ENCODE assay signal across 9 cellular contexts in the genomic region with DNA sequence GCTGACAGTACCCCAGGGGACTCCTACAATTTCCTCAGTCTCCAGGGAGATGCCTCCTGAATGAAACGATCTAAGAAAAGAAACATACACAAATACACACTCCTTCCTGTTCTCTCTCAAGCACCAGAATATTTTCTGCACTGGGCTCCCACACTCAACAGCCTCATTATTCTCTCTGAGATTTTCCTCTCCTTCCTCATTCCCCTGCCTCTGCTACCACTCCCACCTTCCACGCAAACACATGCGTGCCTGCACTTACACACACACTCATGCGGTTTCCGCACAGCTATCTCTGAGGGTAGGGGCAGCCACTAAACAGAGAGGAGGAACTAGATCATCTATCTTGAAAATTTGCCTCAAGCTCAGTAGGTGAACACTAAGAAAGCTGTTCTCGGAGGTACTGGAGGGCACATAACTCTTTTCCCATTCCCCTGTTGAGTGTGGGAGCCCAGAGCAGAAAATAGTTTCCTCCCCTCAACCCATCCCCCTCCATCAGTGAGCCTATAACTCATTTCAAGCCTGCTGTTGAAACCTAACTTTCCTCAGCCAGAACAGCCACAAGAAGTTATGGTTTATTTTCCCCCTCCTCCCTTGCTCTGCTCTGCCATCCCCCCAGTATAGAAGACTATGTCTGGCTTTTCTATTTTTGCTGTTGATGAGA. TPM values are rescaled to one million over a fixed set of nuclear protein-coding genes. Genes with fewer than 3 reads are reported as not detected.
DNase-seq lines count a peak whose midpoint lies in the region; ATAC-seq and TF ChIP-seq lines count a peak whose summit lies in the region.
"Had no signal": no experiment of that assay in that cellular context is flagged by ENCODE, and none has a peak within 500 bp of the region (broad histone marks: within the 10 kb centered on the region; RNA-seq: fewer than 3 reads in every experiment).

No MANE protein-coding gene starts in this region.

- peaks cover 24% of the 10 kb centered on the region for H3K4me1 Mint-ChIP-seq in T-helper 1 cell treated with Interleukin-12 subunit alpha and Interleukin-12 subunit beta and Interleukin-4 antibody, amounts not matched to agents 30 μg/mL and 1 μg/mL, for 36 hours (ENCODE audit: low read depth)

- peaks cover 6% of the 10 kb centered on the region for H3K27me3 Mint-ChIP-seq in T-helper 1 cell treated with Interleukin-12 subunit alpha and Interleukin-12 subunit beta and Interleukin-4 antibody, amounts not matched to agents 30 μg/mL and 1 μg/mL, for 36 hours (ENCODE audit: low read depth)

- H3K27ac ChIP-seq in thoracic aorta = peak overlapping the region in 1 of 2 donors; percentile 21
- H3K27ac ChIP-seq: skin epidermis had no signal

- peak overlapping the region; percentile 87 for H3K27ac Mint-ChIP-seq in T-helper 1 cell treated with Interleukin-12 subunit alpha and Interleukin-12 subunit beta and Interleukin-4 antibody, amounts not matched to agents 30 μg/mL and 1 μg/mL, for 36 hours

- H3K36me3 ChIP-seq in thoracic aorta = no peaks in the 10 kb centered on the region

- H3K36me3 Mint-ChIP-seq in T-helper 1 cell treated with Interleukin-12 subunit alpha and Interleukin-12 subunit beta and Interleukin-4 antibody, amounts not matched to agents 30 μg/mL and 1 μg/mL, for 36 hours (ENCODE audit: low read depth) = peaks cover 9% of the 10 kb centered on the region

- peak; percentile 93 for ATAC-seq in GM18909 (IDR thresholded peaks at IDR 0.05; ENCODE audit: poor library complexity, unreplicated experiment)
- ATAC-seq in HG03066 (IDR thresholded peaks at IDR 0.05; ENCODE audit: low read depth, unreplicated experiment) = peak; percentile 89
- no peak for ATAC-seq in thoracic aorta (ENCODE audit: insufficient number of reproducible peaks, low FRiP score, low read depth)

- peaks cover 13% of the 10 kb centered on the region for H3K9me3 Mint-ChIP-seq in T-helper 1 cell treated with Interleukin-12 subunit alpha and Interleukin-12 subunit beta and Interleukin-4 antibody, amounts not matched to agents 30 μg/mL and 1 μg/mL, for 36 hours

- peak overlapping the region; percentile 79 for H3K4me3 Mint-ChIP-seq in T-helper 1 cell treated with Interleukin-12 subunit alpha and Interleukin-12 subunit beta and Interleukin-4 antibody, amounts not matched to agents 30 μg/mL and 1 μg/mL, for 36 hours

- H3K27me3 ChIP-seq in thoracic aorta (replicated peaks; ENCODE audit: insufficient read depth) = no peaks in the 10 kb centered on the region

- H3K4me3 ChIP-seq in AG10803 (ENCODE audit: low read length) (no peak overlapping the region), fibroblast of villous mesenchyme (ENCODE audit: low read depth, low read length) (no peak overlapping the region), thoracic aorta (peak overlapping the region; percentile 57)
- H3K4me3 ChIP-seq: skin epidermis had no signal

- peak; percentile 62 for DNase-seq in AG10803 (ENCODE audit: low read depth)
- DNase-seq in fibroblast of villous mesenchyme (ENCODE audit: low read depth) = peak; percentile 58
- no peak for DNase-seq in thoracic aorta (ENCODE audit: low spot score)
- no peak for DNase-seq in SHP77 treated with DMSO at 0.1 percent for 48 hours (lab: John Stamatoyannopoulos, UW)
- DNase-seq in NCI-H524 (lab: John Stamatoyannopoulos, UW) = no peak

- no peaks in the 10 kb centered on the region for H3K9me3 ChIP-seq in thoracic aorta

- TF ChIP-seq CTCF in AG10803 (conservative IDR thresholded peaks at IDR 0.05; ENCODE audit: low read length) (no peak), fibroblast of villous mesenchyme (IDR thresholded peaks at IDR 0.05; ENCODE audit: insufficient read depth, low read depth, low read length) (no peak), thoracic aorta (IDR thresholded peaks at IDR 0.05) (no peak)

- peaks cover 0 to 16% of the 10 kb centered on the region in 2 donors for H3K4me1 ChIP-seq in thoracic aorta (ENCODE audit: control insufficient read depth in 1 of 2, low read depth in 2 of 2)

RNA-seq across cellular contexts. Expression of a gene that starts 30.5 kb away (rescaled TPM):
- 58.9 and 91.1 TPM in 2 replicates for total RNA-seq in fibroblast of villous mesenchyme
- 10 to 100 TPM; 19.8 to 77.2 TPM for total RNA-seq in thoracic aorta

Comparison
In these comparisons a context has a peak if more than half of its experiments do, and no peak if none do; other contexts are left out.
1. DNase-seq: peak in AG10803 (single experiment) and fibroblast of villous mesenchyme (single experiment); none in thoracic aorta (single experiment), SHP77 treated with DMSO at 0.1 percent for 48 hours (single experiment) and NCI-H524 (0 of 2).